11 cellular contexts compared by ENCODE assay signal in the genomic region with DNA sequence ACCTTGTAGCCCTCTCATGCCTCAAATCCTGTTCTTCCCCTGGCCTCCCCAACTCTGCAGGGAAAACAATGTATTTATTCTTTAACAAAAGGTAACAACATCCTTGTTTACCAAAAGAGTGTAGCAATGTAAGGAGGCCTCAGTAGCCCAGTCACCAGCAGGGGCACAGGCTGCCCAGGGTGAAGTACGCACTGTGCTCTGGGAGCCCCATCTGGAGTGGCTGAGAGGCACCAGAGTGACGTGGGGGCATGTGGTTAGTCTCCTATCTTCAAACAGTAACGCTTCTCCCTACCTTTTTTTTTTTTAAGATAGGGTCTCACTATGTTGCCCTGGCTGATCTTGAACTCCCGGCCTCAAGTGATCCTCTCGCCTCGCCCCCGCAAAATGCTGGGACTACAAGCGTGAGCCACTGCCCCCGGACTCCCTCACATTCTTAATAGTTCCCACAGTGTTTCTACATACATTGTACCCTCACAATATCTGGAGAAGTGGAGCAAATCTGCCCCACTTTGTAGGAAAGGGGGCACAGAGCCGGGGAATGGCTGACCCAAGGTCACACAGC. TPM values are rescaled to one million over a fixed set of nuclear protein-coding genes. Genes with fewer than 3 reads are reported as not detected.
A peak's percentile ranks its signal among the peaks of the same experiment; 100 is the strongest.
DNase-seq lines count a peak whose midpoint lies in the region; ATAC-seq and TF ChIP-seq lines count a peak whose summit lies in the region.
"Had no signal": no experiment of that assay in that cellular context is flagged by ENCODE, and none has a peak within 500 bp of the region (broad histone marks: within the 10 kb centered on the region; RNA-seq: fewer than 3 reads in every experiment).

No MANE protein-coding gene starts in this region.

- CTCF ChIA-PET in activated CD8-positive, alpha-beta T cell treated with anti-CD3 and anti-CD28 coated beads for 36 hours (lab: Charles Lee): interaction anchor here (1.7 kb wide), 1 partner anchor 86 kb away, joined by 5 read pairs; no protein-coding TSS in a partner anchor

- TF ChIP-seq EP300 in gastroesophageal sphincter (IDR thresholded peaks at IDR 0.05): no peak

- no peak overlapping the region for H2AFZ ChIP-seq in osteoblast (ENCODE audit: low read length)

- intact Hi-C loops in activated CD8-positive, alpha-beta T cell treated with anti-CD3 and anti-CD28 coated beads for 36 hours (cut with micrococcal nuclease): no loop called here
- intact Hi-C loops in lower leg skin (cut with DNase I; ENCODE audit: low total_unique reads): no loop called here

- H3K9me3 ChIP-seq in gastroesophageal sphincter (no peaks in the 10 kb centered on the region), osteoblast (ENCODE audit: low read depth, low read length) (no peaks in the 10 kb centered on the region)

- TF ChIP-seq CTCF in HFFc6 (IDR thresholded peaks at IDR 0.05): no peak
- no peak for TF ChIP-seq CTCF in activated CD8-positive, alpha-beta T cell treated with anti-CD3 and anti-CD28 coated beads for 36 hours (IDR thresholded peaks at IDR 0.05)
- TF ChIP-seq CTCF in gastroesophageal sphincter (IDR thresholded peaks at IDR 0.05): no peak
- TF ChIP-seq CTCF in osteoblast (IDR thresholded peaks at IDR 0.05; ENCODE audit: extremely low read depth, low read depth, low read length): no peak
- no peak for TF ChIP-seq CTCF in lower leg skin (IDR thresholded peaks at IDR 0.05)

- no peak overlapping the region for H3K4me2 ChIP-seq in osteoblast (ENCODE audit: insufficient read depth, low read length)

- peaks cover 70% of the 10 kb centered on the region for H3K79me2 ChIP-seq in osteoblast (ENCODE audit: insufficient read depth, low read length)

- POLR2A ChIA-PET in activated CD8-positive, alpha-beta T cell treated with anti-CD3 and anti-CD28 coated beads for 36 hours (lab: Charles Lee): interaction anchor here (0.9 to 1.7 kb wide), 5 partner anchors 8 to 97 kb away, joined by 3 to 5 read pairs (median 4); no protein-coding TSS in a partner anchor

- no peak for DNase-seq in HFFc6
- peak; percentile 32 for DNase-seq in activated CD8-positive, alpha-beta T cell treated with anti-CD3 and anti-CD28 coated beads for 36 hours
- no peak for DNase-seq in osteoblast (ENCODE audit: insufficient read length, low spot score, missing footprints)
- no peak for DNase-seq in lower leg skin (ENCODE audit: low spot score in 2 of 2)
- DNase-seq: H7; midbrain; NCI-H1105 treated with DMSO at 0.1 percent for 48 hours; stimulated activated CD4-positive, alpha-beta T cell treated with anti-CD3 and anti-CD28 coated beads, Interleukin-4, amount 100 ng/mL, for 4 hours had no signal

- H3K36me3 ChIP-seq in gastroesophageal sphincter (no peaks in the 10 kb centered on the region), osteoblast (ENCODE audit: insufficient read depth, low read length) (no peaks in the 10 kb centered on the region)

- 67 to 69% methylated on average over 3 of the region's 10 CpGs for WGBS in gastroesophageal sphincter (ENCODE audit: low coverage in 1 of 2), 2 donors
- WGBS in lower leg skin, 2 donors: 86 to 88% methylated on average over 10 of the region's 10 CpGs

- peak overlapping the region in 1 of 2 donors; percentile 90 for H3K4me3 ChIP-seq in gastroesophageal sphincter
- no peak overlapping the region for H3K4me3 ChIP-seq in osteoblast (ENCODE audit: insufficient read depth, low read length)
- H3K4me3 ChIP-seq in lower leg skin (ENCODE audit: low read depth, poor library complexity, severe bottlenecking): no peak overlapping the region

- peak overlapping the region; percentile 75 for H3K27ac Mint-ChIP-seq in HFFc6
- H3K27ac Mint-ChIP-seq in activated CD8-positive, alpha-beta T cell treated with anti-CD3 and anti-CD28 coated beads for 36 hours: peak overlapping the region; percentile 13
- H3K27ac Mint-ChIP-seq in stimulated activated memory B cell treated with anti-CD40 and anti-IgM and Interleukin-4, amounts not matched to agents 10 μg/mL and 1 μg/mL and 100 μg/mL, for 72 hours: peak overlapping the region; percentile 38

- TF ChIP-seq POLR2A in gastroesophageal sphincter (IDR thresholded peaks at IDR 0.05) (no peak), lower leg skin (IDR thresholded peaks at IDR 0.05) (no peak)

- H3K4me3 Mint-ChIP-seq in HFFc6: peak overlapping the region; percentile 91; the same call in 1 of the 2 replicates
- H3K4me3 Mint-ChIP-seq in activated CD8-positive, alpha-beta T cell treated with anti-CD3 and anti-CD28 coated beads for 36 hours: peak overlapping the region; percentile 82
- no peak overlapping the region for H3K4me3 Mint-ChIP-seq in stimulated activated memory B cell treated with anti-CD40 and anti-IgM and Interleukin-4, amounts not matched to agents 10 μg/mL and 1 μg/mL and 100 μg/mL, for 72 hours

- H3K9me3 Mint-ChIP-seq in HFFc6: no peaks in the 10 kb centered on the region
- no peaks in the 10 kb centered on the region for H3K9me3 Mint-ChIP-seq in activated CD8-positive, alpha-beta T cell treated with anti-CD3 and anti-CD28 coated beads for 36 hours
- no peaks in the 10 kb centered on the region for H3K9me3 Mint-ChIP-seq in stimulated activated memory B cell treated with anti-CD40 and anti-IgM and Interleukin-4, amounts not matched to agents 10 μg/mL and 1 μg/mL and 100 μg/mL, for 72 hours

- H3K36me3 Mint-ChIP-seq in HFFc6 (ENCODE audit: low read depth): no peaks in the 10 kb centered on the region
- H3K36me3 Mint-ChIP-seq in activated CD8-positive, alpha-beta T cell treated with anti-CD3 and anti-CD28 coated beads for 36 hours (ENCODE audit: low read depth): peaks cover 52% of the 10 kb centered on the region
- H3K36me3 Mint-ChIP-seq in stimulated activated memory B cell treated with anti-CD40 and anti-IgM and Interleukin-4, amounts not matched to agents 10 μg/mL and 1 μg/mL and 100 μg/mL, for 72 hours: peaks cover 8% of the 10 kb centered on the region

- H3K4me1 ChIP-seq in gastroesophageal sphincter (peaks cover 29 to 96% (median 63%) of the 10 kb centered on the region in 3 donors), osteoblast (ENCODE audit: insufficient read depth, low read length) (peaks cover 51% of the 10 kb centered on the region)

- H3K4me1 Mint-ChIP-seq in HFFc6 (ENCODE audit: low read depth): peaks cover 56% of the 10 kb centered on the region
- H3K4me1 Mint-ChIP-seq in activated CD8-positive, alpha-beta T cell treated with anti-CD3 and anti-CD28 coated beads for 36 hours (ENCODE audit: low read depth): peaks cover 71% of the 10 kb centered on the region
- H3K4me1 Mint-ChIP-seq in stimulated activated memory B cell treated with anti-CD40 and anti-IgM and Interleukin-4, amounts not matched to agents 10 μg/mL and 1 μg/mL and 100 μg/mL, for 72 hours: peaks cover 78% of the 10 kb centered on the region

- H3K27ac ChIP-seq in gastroesophageal sphincter: peak overlapping the region; percentile 82 to 96 (median 92)
- no peak overlapping the region for H3K27ac ChIP-seq in osteoblast (ENCODE audit: low read depth, low read length)

- H3K27me3 Mint-ChIP-seq in HFFc6 (ENCODE audit: insufficient read depth): no peaks in the 10 kb centered on the region; the same call in 1 of the 2 replicates
- no peaks in the 10 kb centered on the region for H3K27me3 Mint-ChIP-seq in activated CD8-positive, alpha-beta T cell treated with anti-CD3 and anti-CD28 coated beads for 36 hours
- H3K27me3 Mint-ChIP-seq in stimulated activated memory B cell treated with anti-CD40 and anti-IgM and Interleukin-4, amounts not matched to agents 10 μg/mL and 1 μg/mL and 100 μg/mL, for 72 hours: no peaks in the 10 kb centered on the region

- peaks cover 5% of the 10 kb centered on the region for H4K20me1 ChIP-seq in osteoblast (ENCODE audit: insufficient read depth, low read length)

- H3K27me3 ChIP-seq in gastroesophageal sphincter: no peaks in the 10 kb centered on the region
- no peaks in the 10 kb centered on the region for H3K27me3 ChIP-seq in osteoblast (ENCODE audit: insufficient read depth, low read length)

- no peak for ATAC-seq in activated CD8-positive, alpha-beta T cell treated with anti-CD3 and anti-CD28 coated beads for 36 hours
- ATAC-seq in gastroesophageal sphincter (no peak), GM21786 (IDR thresholded peaks at IDR 0.05; ENCODE audit: unreplicated experiment) (no peak)
- ATAC-seq in stimulated activated memory B cell treated with anti-CD40 and anti-IgM and Interleukin-4, amounts not matched to agents 10 μg/mL and 1 μg/mL and 100 μg/mL, for 72 hours: no peak

RNA-seq across cellular contexts. Expression of a gene that starts 51.3 kb away (rescaled TPM):
- total RNA-seq in HFFc6 (2021; fragmentation: NEBNext Ultra II Directional; extraction: Animal tissue kit (Norgen Biotek cat#: 25700)): 100 to 1,000 TPM; 116 to 134 (median 124) TPM
- total RNA-seq in activated CD8-positive, alpha-beta T cell treated with anti-CD3 and anti-CD28 coated beads for 36 hours: 100 to 1,000 TPM; 118 to 127 TPM
- 10 to 100 TPM; 68.3 to 94.7 (median 69.9) TPM for total RNA-seq in gastroesophageal sphincter
- total RNA-seq in osteoblast: 32.6 and 34.8 TPM in 2 replicates
- 10 to 100 TPM; 37.1 to 68.9 (median 48.3) TPM for total RNA-seq in lower leg skin

Comparison
In these comparisons a context has a peak if more than half of its experiments do, and no peak if none do; other contexts are left out.
1. H3K27ac Mint-ChIP-seq: peak in every context shown above with its lines; median percentile 75 in HFFc6; 38 in stimulated activated memory B cell treated with anti-CD40 and anti-IgM and Interleukin-4, amounts not matched to agents 10 μg/mL and 1 μg/mL and 100 μg/mL, for 72 hours; 13 in activated CD8-positive, alpha-beta T cell treated with anti-CD3 and anti-CD28 coated beads for 36 hours.